In genomic region chr2:234952270-234953115, GRCh38 we compare ENCODE assay signal across 8 cellular contexts. TPM values are rescaled to one million over a fixed set of nuclear protein-coding genes. Genes with fewer than 3 reads are reported as not detected.
DNase-seq lines count a peak whose midpoint lies in the region; ATAC-seq and TF ChIP-seq lines count a peak whose summit lies in the region.

No MANE protein-coding gene starts in this region.

- peak overlapping the region; percentile 86 for H3K4me3 ChIP-seq in AG04449 (ENCODE audit: low read depth, low read length)

- H3K4me3 Mint-ChIP-seq in brain = peak overlapping the region; percentile 90 to 97 (median 95)
- peak overlapping the region; percentile 75 for H3K4me3 Mint-ChIP-seq in stimulated activated memory B cell treated with anti-CD40 and anti-IgM and Interleukin-4, amounts not matched to agents 10 μg/mL and 1 μg/mL and 100 μg/mL, for 72 hours

- peaks cover 10% of the 10 kb centered on the region for H3K27me3 Mint-ChIP-seq in brain
- H3K27me3 Mint-ChIP-seq in stimulated activated memory B cell treated with anti-CD40 and anti-IgM and Interleukin-4, amounts not matched to agents 10 μg/mL and 1 μg/mL and 100 μg/mL, for 72 hours = peaks cover 71% of the 10 kb centered on the region

- POLR2A ChIA-PET in AG04449 (lab: Yijun Ruan, JAX) = interaction anchor here (1.0 to 1.4 kb wide), 2 partner anchors 29 to 272 kb away, joined by 4 read pairs; no protein-coding TSS in a partner anchor

- peaks cover 69% of the 10 kb centered on the region for H3K4me1 Mint-ChIP-seq in brain
- H3K4me1 Mint-ChIP-seq in stimulated activated memory B cell treated with anti-CD40 and anti-IgM and Interleukin-4, amounts not matched to agents 10 μg/mL and 1 μg/mL and 100 μg/mL, for 72 hours = peaks cover 28% of the 10 kb centered on the region

- CTCF ChIA-PET in AG04449 (lab: Yijun Ruan, JAX) = interaction anchor here (1.0 to 6.1 kb wide), 3 partner anchors 73 to 395 kb away, joined by 3 to 38 read pairs (median 4); no protein-coding TSS in a partner anchor

- TF ChIP-seq CTCF in AG04449 (IDR thresholded peaks at IDR 0.05; ENCODE audit: insufficient read depth, low read length, missing control alignments) (no peak), brain (conservative IDR thresholded peaks at IDR 0.05) (no peak)

- ATAC-seq in stimulated activated memory B cell treated with anti-CD40 and anti-IgM and Interleukin-4, amounts not matched to agents 10 μg/mL and 1 μg/mL and 100 μg/mL, for 72 hours = peak; percentile 47
- ATAC-seq in HG03565 (IDR thresholded peaks at IDR 0.05; ENCODE audit: unreplicated experiment) (no peak), GM18861 (IDR thresholded peaks at IDR 0.05; ENCODE audit: unreplicated experiment) (no peak)

- H3K36me3 Mint-ChIP-seq in brain = peaks cover 12% of the 10 kb centered on the region
- H3K36me3 Mint-ChIP-seq in stimulated activated memory B cell treated with anti-CD40 and anti-IgM and Interleukin-4, amounts not matched to agents 10 μg/mL and 1 μg/mL and 100 μg/mL, for 72 hours = no peaks in the 10 kb centered on the region

- peak overlapping the region; percentile 91 to 98 (median 97) for H3K27ac Mint-ChIP-seq in brain
- no peak overlapping the region for H3K27ac Mint-ChIP-seq in stimulated activated memory B cell treated with anti-CD40 and anti-IgM and Interleukin-4, amounts not matched to agents 10 μg/mL and 1 μg/mL and 100 μg/mL, for 72 hours

- peaks cover 0 to 5% (median 3%) of the 10 kb centered on the region in 5 experiments for H3K9me3 Mint-ChIP-seq in brain
- no peaks in the 10 kb centered on the region for H3K9me3 Mint-ChIP-seq in stimulated activated memory B cell treated with anti-CD40 and anti-IgM and Interleukin-4, amounts not matched to agents 10 μg/mL and 1 μg/mL and 100 μg/mL, for 72 hours

- no peak for DNase-seq in AG04449 (ENCODE audit: low read depth, low spot score)
- peak; percentile 54 for DNase-seq in HT-29 (ENCODE audit: low spot score)
- DNase-seq in kidney tubule cell (ENCODE audit: low spot score) = peak; percentile 36
- no peak for DNase-seq in stimulated activated naive CD4-positive, alpha-beta T cell treated with Interleukin-2 at 50 U/mL for 16 hours (lab: John Stamatoyannopoulos, UW)

RNA-seq across cellular contexts. Expression of gene SH3BP4, which starts 0.7 kb away (rescaled TPM):
- 42.9 and 44.5 TPM in 2 replicates for total RNA-seq in HT-29 (2014; rRNA removed; shearing (Covaris generic))
- polyA plus RNA-seq in brain (ENCODE audit: insufficient read depth, low read depth, low replicate concordance) = 78.4 TPM

Comparison
In these comparisons a context has a peak if more than half of its experiments do, and no peak if none do; other contexts are left out.
1. DNase-seq: peak in HT-29 (single experiment) and kidney tubule cell (single experiment); none in AG04449 (single experiment) and stimulated activated naive CD4-positive, alpha-beta T cell treated with Interleukin-2 at 50 U/mL for 16 hours (single experiment).